12 cellular contexts compared by ENCODE assay signal in genomic region chr14:105066285-105067071, GRCh38. TPM values are rescaled to one million over a fixed set of nuclear protein-coding genes. Genes with fewer than 3 reads are reported as not detected.
DNase-seq lines count a peak whose midpoint lies in the region; ATAC-seq and TF ChIP-seq lines count a peak whose summit lies in the region.
"Had no signal": no experiment of that assay in that cellular context is flagged by ENCODE, and none has a peak within 500 bp of the region (broad histone marks: within the 10 kb centered on the region; RNA-seq: fewer than 3 reads in every experiment).

No MANE protein-coding gene starts in this region.

- peak overlapping the region; percentile 92 to 98 for H3K27ac Mint-ChIP-seq in stimulated activated naive CD8-positive, alpha-beta T cell treated with anti-CD3 and anti-CD28 coated beads, Interleukin-15, amount 100 ng/mL, for 72 hours

- 0 out of 2 replicates have a peak, but pooled peaks cover 4% of the 10 kb centered on the region for H3K79me2 ChIP-seq in Loucy (ENCODE audit: insufficient read depth, low read length)

- H3K27me3 ChIP-seq in Loucy (ENCODE audit: insufficient read depth, low read length, poor library complexity, severe bottlenecking) (no peaks in the 10 kb centered on the region), sigmoid colon (peaks cover 4 to 51% (median 8%) of the 10 kb centered on the region in 3 donors), psoas muscle (ENCODE audit: insufficient read depth in 3 of 3, low read length in 2 of 3) (peaks cover 0 to 2% (median 0%) of the 10 kb centered on the region in 3 donors)

- peak overlapping the region; percentile 82 for H3K4me2 ChIP-seq in Loucy (ENCODE audit: low read depth, low read length, poor library complexity, severe bottlenecking)

- TF ChIP-seq POLR2A in sigmoid colon (IDR thresholded peaks at IDR 0.05): no peak

- no peak for ATAC-seq in stimulated activated naive CD8-positive, alpha-beta T cell treated with anti-CD3 and anti-CD28 coated beads, Interleukin-15, amount 100 ng/mL, for 72 hours
- no peak for ATAC-seq in psoas muscle

- peak overlapping the region; percentile 89 to 95 for H3K4me3 Mint-ChIP-seq in stimulated activated naive CD8-positive, alpha-beta T cell treated with anti-CD3 and anti-CD28 coated beads, Interleukin-15, amount 100 ng/mL, for 72 hours

- H3K9me2 ChIP-seq in Loucy (replicated peaks; ENCODE audit: low read depth, low read length): no peaks in the 10 kb centered on the region

- TF ChIP-seq EP300 in sigmoid colon (IDR thresholded peaks at IDR 0.05): no peak

- no peak overlapping the region for H3K27ac ChIP-seq in sigmoid colon
- no peak overlapping the region for H3K27ac ChIP-seq in psoas muscle

- peak overlapping the region; percentile 72 for H3K9ac ChIP-seq in Loucy (ENCODE audit: low read depth, low read length, poor library complexity, severe bottlenecking)

- peaks cover 95% of the 10 kb centered on the region for H3K4me1 Mint-ChIP-seq in stimulated activated naive CD8-positive, alpha-beta T cell treated with anti-CD3 and anti-CD28 coated beads, Interleukin-15, amount 100 ng/mL, for 72 hours

- H3K4me3 ChIP-seq in Loucy (ENCODE audit: low read length, poor library complexity, severe bottlenecking) (no peak overlapping the region), sigmoid colon (no peak overlapping the region), psoas muscle (no peak overlapping the region)
- H3K4me3 ChIP-seq: K562, lung had no signal

- peak; percentile 76 for DNase-seq in activated CD8-positive, alpha-beta memory T cell treated with anti-CD3 and anti-CD28 coated beads for 24 hours
- DNase-seq in activated CD8-positive, alpha-beta memory T cell treated with anti-CD3 and anti-CD28 coated beads, Interleukin-2, amount 50 U/mL, for 4 hours: no peak
- DNase-seq in ecto neural progenitor cell (ENCODE audit: low spot score): peak; percentile 51
- DNase-seq in stimulated activated naive CD8-positive, alpha-beta T cell treated with anti-CD3 and anti-CD28 coated beads, Interleukin-15, amount 100 ng/mL, for 72 hours: no peak
- DNase-seq in T-helper 9 cell: no peak
- no peak for DNase-seq in sigmoid colon
- DNase-seq in psoas muscle: no peak
- DNase-seq: NCI-H2171, SIG-M5 had no signal

- no peaks in the 10 kb centered on the region for H3K9me3 Mint-ChIP-seq in stimulated activated naive CD8-positive, alpha-beta T cell treated with anti-CD3 and anti-CD28 coated beads, Interleukin-15, amount 100 ng/mL, for 72 hours

- H3K36me3 ChIP-seq in Loucy (ENCODE audit: insufficient read depth, low read length) (no peaks in the 10 kb centered on the region), sigmoid colon (no peaks in the 10 kb centered on the region), psoas muscle (ENCODE audit: insufficient read depth in 1 of 2, low read depth in 1 of 2) (no peaks in the 10 kb centered on the region)

- H2AFZ ChIP-seq in Loucy (ENCODE audit: low read length): no peak overlapping the region

- H3K9me3 ChIP-seq in Loucy (ENCODE audit: insufficient read depth, low read depth, low read length): no peaks in the 10 kb centered on the region
- H3K9me3 ChIP-seq in sigmoid colon: no peaks in the 10 kb centered on the region
- no peaks in the 10 kb centered on the region for H3K9me3 ChIP-seq in psoas muscle

- H3K27me3 Mint-ChIP-seq in stimulated activated naive CD8-positive, alpha-beta T cell treated with anti-CD3 and anti-CD28 coated beads, Interleukin-15, amount 100 ng/mL, for 72 hours: no peaks in the 10 kb centered on the region

- 86% methylated on average over 28 of the region's 28 CpGs for WGBS in sigmoid colon, 2 donors
- WGBS in psoas muscle, 3 donors: 77 to 86% (median 84%) methylated on average over 27 to 28 of the region's 28 CpGs

- H3K4me1 ChIP-seq in Loucy (ENCODE audit: insufficient read depth, low read length, poor library complexity, severe bottlenecking): peaks cover 43% of the 10 kb centered on the region
- no peaks in the 10 kb centered on the region for H3K4me1 ChIP-seq in sigmoid colon
- H3K4me1 ChIP-seq in psoas muscle: no peaks in the 10 kb centered on the region

- H4K20me1 ChIP-seq in Loucy (ENCODE audit: insufficient read depth, low read length, poor library complexity, severe bottlenecking): no peaks in the 10 kb centered on the region

- no peaks in the 10 kb centered on the region for H3F3A ChIP-seq in Loucy (ENCODE audit: low read depth)

- intact Hi-C loops in sigmoid colon (cut with DNase I) (no loop called here), psoas muscle (cut with DNase I) (no loop called here)

- no peak for TF ChIP-seq CTCF in Loucy (conservative IDR thresholded peaks at IDR 0.05; ENCODE audit: low read length)
- no peak for TF ChIP-seq CTCF in sigmoid colon (IDR thresholded peaks at IDR 0.05)
- TF ChIP-seq CTCF in psoas muscle (IDR thresholded peaks at IDR 0.05): no peak

RNA-seq across cellular contexts. Expression of gene GPR132, which starts 1.2 kb away (rescaled TPM):
- 1 to 10 TPM; 1.8 to 2.3 (median 2.0) TPM for total RNA-seq in sigmoid colon
- polyA plus RNA-seq in sigmoid colon: 1 to 10 TPM in 2 of 3 donors, under 1 TPM in 1; 0.60 to 8.4 (median 1.4) TPM
- total RNA-seq in psoas muscle: under 1 TPM; 0.34 to 0.60 (median 0.41) TPM
- under 1 TPM; 0.08 to 0.14 (median 0.13) TPM for polyA plus RNA-seq in psoas muscle

RNA-seq across cellular contexts. Expression of gene CDCA4, which starts 45.6 kb away (rescaled TPM):
- 1 to 10 TPM; 5.0 to 7.6 (median 5.6) TPM for total RNA-seq in sigmoid colon
- polyA plus RNA-seq in sigmoid colon: 10 to 100 TPM in 1 of 3 donors, 1 to 10 TPM in 2; 2.4 to 11.3 (median 3.9) TPM
- total RNA-seq in psoas muscle: 1 to 10 TPM in 2 of 4 donors, under 1 TPM in 2; 0.79 to 1.8 (median 1.1) TPM
- 1 to 10 TPM; 1.3 to 3.3 (median 2.1) TPM for polyA plus RNA-seq in psoas muscle

Comparison
In these comparisons a context has a peak if more than half of its experiments do, and no peak if none do; other contexts are left out.
1. DNase-seq: peak in activated CD8-positive, alpha-beta memory T cell treated with anti-CD3 and anti-CD28 coated beads for 24 hours (single experiment) and ecto neural progenitor cell (single experiment); none in activated CD8-positive, alpha-beta memory T cell treated with anti-CD3 and anti-CD28 coated beads, Interleukin-2, amount 50 U/mL, for 4 hours (single experiment), stimulated activated naive CD8-positive, alpha-beta T cell treated with anti-CD3 and anti-CD28 coated beads, Interleukin-15, amount 100 ng/mL, for 72 hours (0 of 2), T-helper 9 cell (single experiment), sigmoid colon (single experiment) and psoas muscle (0 of 2).